1 cellular context compared by ENCODE assay signal in genomic region chr17:67420994-67421393, GRCh38.
TF ChIP-seq lines count a peak whose summit lies in the region.

No MANE protein-coding gene starts in this region.

TF ChIP-seq in IMR-90, 13 proteins besides CTCF, POLR2A, EP300 and RAD21:
- no peak for TF ChIP-seq CHD1 (IDR thresholded peaks at IDR 0.05; ENCODE audit: low read depth, low read length)
- no peak for TF ChIP-seq USF2 (IDR thresholded peaks at IDR 0.05; ENCODE audit: low read depth, low read length)
- no peak for TF ChIP-seq RCOR1 (IDR thresholded peaks at IDR 0.05; ENCODE audit: insufficient replicate concordance, low read length)
- no peak for TF ChIP-seq BHLHE40 (IDR thresholded peaks at IDR 0.05; ENCODE audit: low read depth, low read length)
- TF ChIP-seq CEBPB (IDR thresholded peaks at IDR 0.05; ENCODE audit: low read depth, low read length), result no peak
- no peak for TF ChIP-seq FOS (IDR thresholded peaks at IDR 0.05; ENCODE audit: low read depth, low read length)
- no peak for TF ChIP-seq NFE2L2 (IDR thresholded peaks at IDR 0.05; ENCODE audit: low read depth, low read length)
- no peak for TF ChIP-seq ELK1 (IDR thresholded peaks at IDR 0.05; ENCODE audit: borderline replicate concordance, low read depth, low read length)
- TF ChIP-seq MAFK (IDR thresholded peaks at IDR 0.05; ENCODE audit: low read depth, low read length), result no peak
- no peak for TF ChIP-seq SMC3 (IDR thresholded peaks at IDR 0.05; ENCODE audit: low read depth, low read length)
- no peak for TF ChIP-seq MXI1 (IDR thresholded peaks at IDR 0.05; ENCODE audit: borderline replicate concordance, low read depth, low read length)
- no peak for TF ChIP-seq MAZ (IDR thresholded peaks at IDR 0.05; ENCODE audit: borderline replicate concordance, low read depth, low read length)
- TF ChIP-seq RFX5 (IDR thresholded peaks at IDR 0.05; ENCODE audit: low read depth, low read length), result no peak
TF ChIP-seq in IMR-90: peak in this region for 0.
